In genomic region chr6:106740287-106740686, GRCh38 we compare ENCODE assay signal across 16 cellular contexts.
DNase-seq lines count a peak whose midpoint lies in the region; ATAC-seq and TF ChIP-seq lines count a peak whose summit lies in the region.
"Had no signal": no experiment of that assay in that cellular context is flagged by ENCODE, and none has a peak within 500 bp of the region (broad histone marks: within the 10 kb centered on the region; RNA-seq: fewer than 3 reads in every experiment).

No MANE protein-coding gene starts in this region.

- H3K9ac ChIP-seq in BLaER1, result no peak overlapping the region
- H3K9ac ChIP-seq in PC-3 (ENCODE audit: low read length), result peak overlapping the region; percentile 64
- no peak overlapping the region for H3K9ac ChIP-seq in mucosa of rectum (ENCODE audit: low read depth in 1 of 2, low read length in 2 of 2)

- H3K4me2 ChIP-seq in BLaER1 (peak overlapping the region; percentile 74; the same call in 1 of the 2 replicates), PC-3 (ENCODE audit: low read length) (no peak overlapping the region)

- no TSS peak for BruUV-seq in PC-3 (replicated peaks; lab: Mats Ljungman, UMichigan)

- H3K27me3 ChIP-seq in BLaER1 (no peaks in the 10 kb centered on the region), PC-3 (ENCODE audit: low read length) (no peaks in the 10 kb centered on the region), esophagus squamous epithelium (no peaks in the 10 kb centered on the region), mucosa of rectum (ENCODE audit: control insufficient read depth in 2 of 2, insufficient read depth in 2 of 2, low read length in 2 of 2) (no peaks in the 10 kb centered on the region)
- H3K27me3 ChIP-seq: SJCRH30 had no signal

- H3K27ac ChIP-seq in BLaER1, result 0 out of 2 replicates have a peak overlapping the region, but pooled peaks have one; percentile 14
- H3K27ac ChIP-seq in PC-3 (ENCODE audit: low read length), result peak overlapping the region; percentile 83
- peak overlapping the region in 3 of 4 donors; percentile 38 to 70 (median 62) for H3K27ac ChIP-seq in esophagus squamous epithelium
- peak overlapping the region; percentile 79 to 84 for H3K27ac ChIP-seq in mucosa of rectum (ENCODE audit: low read depth in 2 of 2, low read length in 2 of 2)
- H3K27ac ChIP-seq: SJCRH30 had no signal

- H3K4me3 ChIP-seq in BLaER1 (no peak overlapping the region), PC-3 (ENCODE audit: low read length) (no peak overlapping the region), esophagus squamous epithelium (no peak overlapping the region), mucosa of rectum (ENCODE audit: low read length in 2 of 2) (no peak overlapping the region)
- H3K4me3 ChIP-seq: SJCRH30 had no signal

- in situ Hi-C loops in G401 (cut with HindIII; ENCODE audit: low sequenced_read_pairs), result no loop called here

- WGBS in esophagus squamous epithelium, 2 donors, result 44 to 57% methylated on average over 2 of the region's 3 CpGs

- CTCF ChIA-PET in PC-3 (lab: Charles Lee), result no interaction called here
- CTCF ChIA-PET in activated CD4-positive, alpha-beta memory T cell treated with anti-CD3 and anti-CD28 coated beads, Interleukin-2, amount 10 ng/mL, durations not matched to agents 7 days and 5 days (lab: Charles Lee), result no interaction called here

- peaks cover 16% of the 10 kb centered on the region for H3K27me3 Mint-ChIP-seq in activated CD4-positive, alpha-beta memory T cell treated with anti-CD3 and anti-CD28 coated beads, Interleukin-2, amount 10 ng/mL, durations not matched to agents 7 days and 5 days

- no peaks in the 10 kb centered on the region for H3K9me3 Mint-ChIP-seq in activated CD4-positive, alpha-beta memory T cell treated with anti-CD3 and anti-CD28 coated beads, Interleukin-2, amount 10 ng/mL, durations not matched to agents 7 days and 5 days

- H3K27ac Mint-ChIP-seq in activated CD4-positive, alpha-beta memory T cell treated with anti-CD3 and anti-CD28 coated beads, Interleukin-2, amount 10 ng/mL, durations not matched to agents 7 days and 5 days, result no peak overlapping the region

- DNase-seq in PC-3 (no peak), esophagus squamous epithelium (lab: John Stamatoyannopoulos, UW) (no peak), omental fat pad (ENCODE audit: low spot score) (no peak), NCI-H345 treated with DMSO at 0.1 percent for 48 hours (lab: John Stamatoyannopoulos, UW; ENCODE audit: unreplicated experiment) (no peak), G401 (ENCODE audit: low spot score) (no peak)
- DNase-seq in activated CD4-positive, alpha-beta memory T cell treated with anti-CD3 and anti-CD28 coated beads, Interleukin-2, amount 10 ng/mL, durations not matched to agents 7 days and 5 days, result no peak
- DNase-seq: COR-L47, DMS153, GF-D8, GOT3, NCI-H1105 treated with DMSO at 0.1 percent for 48 hours, NCI-H1694, NCI-H2081 treated with DMSO at 0.1 percent for 48 hours, SJCRH30 had no signal

- H3K9me2 ChIP-seq in PC-3 (replicated peaks; ENCODE audit: low read length), result no peaks in the 10 kb centered on the region

- H3K9me3 ChIP-seq in BLaER1 (peaks cover 33% of the 10 kb centered on the region), PC-3 (ENCODE audit: low read length) (no peaks in the 10 kb centered on the region), esophagus squamous epithelium (peaks cover 0 to 9% (median 6%) of the 10 kb centered on the region in 3 donors), mucosa of rectum (ENCODE audit: control insufficient read depth in 2 of 2, low read length in 2 of 2) (no peaks in the 10 kb centered on the region)

- intact Hi-C loops in PC-3 (cut with micrococcal nuclease) (no loop called here), esophagus squamous epithelium (cut with DNase I) (no loop called here)

- POLR2A ChIA-PET in PC-3 (lab: Charles Lee; ENCODE audit: unreplicated experiment), result no interaction called here
- POLR2A ChIA-PET in activated CD4-positive, alpha-beta memory T cell treated with anti-CD3 and anti-CD28 coated beads, Interleukin-2, amount 10 ng/mL, durations not matched to agents 7 days and 5 days (lab: Charles Lee), result no interaction called here

- H3K79me2 ChIP-seq in PC-3 (ENCODE audit: low read length), result no peaks in the 10 kb centered on the region

- ATAC-seq in PC-3 (no peak), omental fat pad (ENCODE audit: low FRiP score) (no peak)

- H3K36me3 Mint-ChIP-seq in activated CD4-positive, alpha-beta memory T cell treated with anti-CD3 and anti-CD28 coated beads, Interleukin-2, amount 10 ng/mL, durations not matched to agents 7 days and 5 days (ENCODE audit: low read depth), result no peaks in the 10 kb centered on the region

- no peak overlapping the region for H3K4me3 Mint-ChIP-seq in activated CD4-positive, alpha-beta memory T cell treated with anti-CD3 and anti-CD28 coated beads, Interleukin-2, amount 10 ng/mL, durations not matched to agents 7 days and 5 days

- no peaks in the 10 kb centered on the region for H3K4me1 Mint-ChIP-seq in activated CD4-positive, alpha-beta memory T cell treated with anti-CD3 and anti-CD28 coated beads, Interleukin-2, amount 10 ng/mL, durations not matched to agents 7 days and 5 days

- H2AFZ ChIP-seq in PC-3 (ENCODE audit: low read length), result no peak overlapping the region

- H3F3A ChIP-seq in PC-3 (ENCODE audit: low read length, unreplicated experiment), result no peaks in the 10 kb centered on the region

- TF ChIP-seq POLR2A in esophagus squamous epithelium (IDR thresholded peaks at IDR 0.05), result no peak

- H3K36me3 ChIP-seq in BLaER1 (no peaks in the 10 kb centered on the region), PC-3 (ENCODE audit: low read depth, low read length) (no peaks in the 10 kb centered on the region), esophagus squamous epithelium (no peaks in the 10 kb centered on the region), mucosa of rectum (ENCODE audit: control insufficient read depth in 2 of 2, insufficient read depth in 2 of 2, low read length in 2 of 2) (no peaks in the 10 kb centered on the region)
- H3K36me3 ChIP-seq: SJCRH30 had no signal

- no peaks in the 10 kb centered on the region for H4K20me1 ChIP-seq in BLaER1
- H4K20me1 ChIP-seq in PC-3 (ENCODE audit: low read length), result no peaks in the 10 kb centered on the region

- TF ChIP-seq CTCF in PC-3 (conservative IDR thresholded peaks at IDR 0.05; ENCODE audit: low read depth, low read length) (no peak), esophagus squamous epithelium (IDR thresholded peaks at IDR 0.05) (no peak), omental fat pad (IDR thresholded peaks at IDR 0.05) (no peak)

- H3K4me1 ChIP-seq in BLaER1, result peaks cover 55% of the 10 kb centered on the region
- peaks cover 15% of the 10 kb centered on the region for H3K4me1 ChIP-seq in PC-3 (ENCODE audit: insufficient read depth, low read length)
- H3K4me1 ChIP-seq in esophagus squamous epithelium, result peaks cover 5 to 46% (median 8%) of the 10 kb centered on the region in 3 donors
- H3K4me1 ChIP-seq in mucosa of rectum (ENCODE audit: control insufficient read depth in 2 of 2, insufficient read depth in 2 of 2, low read length in 2 of 2), result peaks cover 25 to 30% of the 10 kb centered on the region in 2 donors
- H3K4me1 ChIP-seq: SJCRH30 had no signal

Comparison
In these comparisons a context has a peak if more than half of its experiments do, and no peak if none do; other contexts are left out.
1. H3K27ac ChIP-seq: peak in every context shown above with its lines; median percentile 83 in PC-3; 82 in mucosa of rectum; 62 in esophagus squamous epithelium; 14 in BLaER1.